33 cellular contexts compared by ENCODE assay signal in genomic region chr7:95312561-95312960, GRCh38. TPM values are rescaled to one million over a fixed set of nuclear protein-coding genes. Genes with fewer than 3 reads are reported as not detected.
DNase-seq lines count a peak whose midpoint lies in the region; ATAC-seq, FAIRE-seq and TF ChIP-seq lines count a peak whose summit lies in the region.
"Had no signal": no experiment of that assay in that cellular context is flagged by ENCODE, and none has a peak within 500 bp of the region (broad histone marks: within the 10 kb centered on the region; RNA-seq: fewer than 3 reads in every experiment).

No MANE protein-coding gene starts in this region.

- in situ Hi-C loops in K562 (cut with MboI), result no loop called here

- 0% methylated on average over 4 of the region's 4 CpGs for WGBS in K562 (ENCODE audit: insufficient coverage, low coverage, missing lambda C conversion rate)
- WGBS in esophagus muscularis mucosa, result 94% methylated on average over 4 of the region's 4 CpGs

- H3K27me3 ChIP-seq in K562 (ENCODE audit: control insufficient read depth in 2 of 2, insufficient read depth in 2 of 2, low read length in 2 of 2) (no peaks in the 10 kb centered on the region), esophagus muscularis mucosa (no peaks in the 10 kb centered on the region)
- H3K27me3 ChIP-seq: BLaER1 had no signal

- H3K79me2 ChIP-seq in K562 (ENCODE audit: control insufficient read depth, insufficient read depth, low read length), result no peaks in the 10 kb centered on the region

- H3K9ac ChIP-seq in K562 (ENCODE audit: insufficient read depth in 1 of 2, low read depth in 2 of 2, low read length in 2 of 2), result no peak overlapping the region
- H3K9ac ChIP-seq: BLaER1 had no signal

- H3K36me3 ChIP-seq in HEK293 (ENCODE audit: control insufficient read depth in 2 of 2, insufficient read depth in 1 of 2, low read length in 2 of 2) (no peaks in the 10 kb centered on the region), K562 (ENCODE audit: control insufficient read depth, insufficient read depth, low read length) (no peaks in the 10 kb centered on the region), esophagus muscularis mucosa (no peaks in the 10 kb centered on the region)
- H3K36me3 ChIP-seq: BE2C, BLaER1 had no signal

- CTCF ChIA-PET in HEK293 (lab: Yijun Ruan, JAX), result no interaction called here
- CTCF ChIA-PET in K562 (lab: Yijun Ruan, JAX; ENCODE audit: low intra/inter-chr PET ratio), result interaction anchor here (0.6 kb wide), 1 partner anchor 189 kb away, joined by 9 read pairs; no protein-coding TSS in a partner anchor

- no peak for TF ChIP-seq POLR2A in K562 (conservative IDR thresholded peaks at IDR 0.05)
- TF ChIP-seq POLR2A in esophagus muscularis mucosa (IDR thresholded peaks at IDR 0.05; ENCODE audit: low read depth), result no peak

- POLR2A ChIA-PET in HEK293 (lab: Yijun Ruan, JAX), result no interaction called here
- POLR2A ChIA-PET in K562 (lab: Yijun Ruan, JAX), result no interaction called here

- FAIRE-seq in K562 (lab: Jason Lieb, UNC), result no peak
- FAIRE-seq: A204.1, GM12878, GM12892, GM18507, GM19239 had no signal

- DNase-seq in K562 (ENCODE audit: extremely low read depth in 1 of 4, low spot score in 3 of 4) (no peak), esophagus muscularis mucosa (ENCODE audit: extremely low spot score) (peak; percentile 53), posterior vena cava (ENCODE audit: low spot score) (peak; percentile 60), amygdala (lab: John Stamatoyannopoulos, UW) (no peak)
- DNase-seq: ACHN; BE2C; C1 segment of cervical spinal cord; CD4-positive, alpha-beta memory T cell; CD4-positive, CD25-positive, alpha-beta regulatory T cell; CD8-positive, alpha-beta memory T cell; COR-L47; DMS 273 treated with DMSO at 0.1 percent for 48 hours; DMS153; DMS53; DMS79; DND-41; EL; GDM1 had no signal

- no peaks in the 10 kb centered on the region for H4K20me1 ChIP-seq in K562 (replicated peaks; ENCODE audit: control insufficient read depth, insufficient read depth, low read length)
- H4K20me1 ChIP-seq: BLaER1 had no signal

- BruUV-seq in K562 (replicated peaks; lab: Mats Ljungman, UMichigan), result no TSS peak

- no peak overlapping the region for H3K4me2 ChIP-seq in K562 (ENCODE audit: insufficient read depth, low read length)
- H3K4me2 ChIP-seq: BLaER1 had no signal

- TF ChIP-seq CTCF in HEK293 (tag by site-specific recombination; IDR thresholded peaks at IDR 0.05), result no peak
- TF ChIP-seq CTCF in K562 (IDR thresholded peaks at IDR 0.05 in 2 of 3, conservative IDR thresholded peaks at IDR 0.05 in 1 of 3; ENCODE audit: insufficient read depth in 2 of 3, low read depth in 1 of 3, low read length in 3 of 3), result no peak
- TF ChIP-seq CTCF in esophagus muscularis mucosa (IDR thresholded peaks at IDR 0.05), result no peak

- H3K4me1 ChIP-seq in HEK293 (ENCODE audit: control insufficient read depth, insufficient read depth, low read length) (peaks cover 3% of the 10 kb centered on the region; the same call in 1 of the 2 replicates), K562 (replicated peaks in 1 of 2; ENCODE audit: control insufficient read depth in 2 of 2, insufficient read depth in 2 of 2, low read length in 2 of 2) (no peaks in the 10 kb centered on the region; a peak in 1 of 5 replicates), esophagus muscularis mucosa (no peaks in the 10 kb centered on the region)
- H3K4me1 ChIP-seq: BE2C, BLaER1 had no signal

- intact Hi-C loops in K562 (cut with micrococcal nuclease) (no loop called here), esophagus muscularis mucosa (cut with DNase I) (no loop called here), posterior vena cava (cut with DNase I) (no loop called here)

- no peak for ATAC-seq in K562
- no peak for ATAC-seq in HG03108 (IDR thresholded peaks at IDR 0.05; ENCODE audit: unreplicated experiment)
- ATAC-seq in GM18873 (IDR thresholded peaks at IDR 0.05; ENCODE audit: low FRiP score, unreplicated experiment), result no peak
- ATAC-seq: GM12878 had no signal

- no peaks in the 10 kb centered on the region for H3K9me1 ChIP-seq in K562 (ENCODE audit: control insufficient read depth, insufficient read depth, low read length)

- H2AFZ ChIP-seq in K562 (ENCODE audit: low read depth, low read length), result no peak overlapping the region

- H3K9me3 ChIP-seq in HEK293 (ENCODE audit: control insufficient read depth, insufficient read depth, low read depth, low read length) (no peaks in the 10 kb centered on the region), K562 (replicated peaks; ENCODE audit: control insufficient read depth, insufficient read depth, low read depth, low read length) (no peaks in the 10 kb centered on the region), esophagus muscularis mucosa (no peaks in the 10 kb centered on the region)
- H3K9me3 ChIP-seq: BE2C, BLaER1 had no signal

- no peak overlapping the region for H3K27ac ChIP-seq in HEK293 (ENCODE audit: extremely low read depth, low read depth, low read length)
- H3K27ac ChIP-seq in K562 (ENCODE audit: extremely low read depth, low read depth, low read length), result no peak overlapping the region
- H3K27ac ChIP-seq in esophagus muscularis mucosa (replicated peaks in 1 of 4), result no peak overlapping the region
- H3K27ac ChIP-seq: 22Rv1, BLaER1 had no signal

- no peak for TF ChIP-seq EP300 in K562 (IDR thresholded peaks at IDR 0.05; ENCODE audit: low read length)
- no peak for TF ChIP-seq EP300 in esophagus muscularis mucosa (IDR thresholded peaks at IDR 0.05)

- no peak for TF ChIP-seq RAD21 in K562 (CRISPR knock-in tag; conservative IDR thresholded peaks at IDR 0.05 in 1 of 2, IDR thresholded peaks at IDR 0.05 in 1 of 2)

- H3K4me3 ChIP-seq in HEK293 (ENCODE audit: low read depth, low read length) (no peak overlapping the region), K562 (no peak overlapping the region), esophagus muscularis mucosa (no peak overlapping the region)
- H3K4me3 ChIP-seq: BLaER1, GM12878 had no signal

TF ChIP-seq in HEK293, 187 proteins besides CTCF, POLR2A, EP300 and RAD21:
- TF ChIP-seq ZNF623 (tag by site-specific recombination; IDR thresholded peaks at IDR 0.05) (peak; percentile 76), PATZ1 (tag by site-specific recombination; IDR thresholded peaks at IDR 0.05) (no peak)

TF ChIP-seq in K562, 482 proteins besides CTCF, POLR2A, EP300 and RAD21:
- TF ChIP-seq KDM2B (CRISPR knock-in tag; IDR thresholded peaks at IDR 0.05) (no peak), RBM25 (IDR thresholded peaks at IDR 0.05; ENCODE audit: low read depth, low read length, severe bottlenecking) (peak; percentile 27), TARDBP (IDR thresholded peaks at IDR 0.05) (no peak), HLTF (IDR thresholded peaks at IDR 0.05) (no peak)

RNA-seq across cellular contexts. Expression of gene PON1, which starts 11.8 kb away (rescaled TPM):
- not detected in 2 replicates for total RNA-seq in K562 (2011; cell fraction: chromatin; rRNA removed; ENCODE audit: low replicate concordance)
- total RNA-seq in K562 (2011; cell fraction: nucleolus; rRNA removed), result not detected in 2 replicates
- not detected in 2 replicates for total RNA-seq in K562 (2011; cell fraction: nucleoplasm; rRNA removed)
- total RNA-seq in K562 (2014; rRNA removed) (not detected in 2 replicates), K562 (2014; rRNA removed; fragmentation: Illumina TruSeq; extraction: Trizol) (not detected in 2 replicates), K562 (2015; rRNA removed; fragmentation: Illumina TruSeq; extraction: Trizol) (not detected in 2 replicates), K562 (2021) (not detected in 2 replicates), esophagus muscularis mucosa (not detected), posterior vena cava (not detected)
- polyA plus RNA-seq in K562 (2011; rRNA removed) (not detected in 2 replicates), K562 (2014; fragmentation: Illumina TruSeq; extraction: Trizol) (not detected in 2 replicates), K562 (2014; fragmentation: Nextera tagmentation; extraction: Ambion mirVana) (not detected), K562 (2014; rRNA removed) (not detected in 2 replicates)
- not detected in 2 replicates for polyA plus RNA-seq in K562 (2011; cell fraction: cytosol; rRNA removed)
- polyA plus RNA-seq in K562 (2011; cell fraction: nucleus; rRNA removed), result not detected in 2 replicates
- not detected in 2 replicates for polyA plus RNA-seq in K562 (2012)
- polyA minus RNA-seq in K562 (2011; rRNA and poly(A)+ RNA removed), result not detected in 2 replicates
- polyA minus RNA-seq in K562 (2011; cell fraction: cytosol; rRNA and poly(A)+ RNA removed), result not detected in 2 replicates
- not detected in 2 replicates for polyA minus RNA-seq in K562 (2011; cell fraction: nucleus; rRNA and poly(A)+ RNA removed)
- total RNA-seq: A673; CD4-positive, alpha-beta memory T cell; CD4-positive, CD25-positive, alpha-beta regulatory T cell; CD8-positive, alpha-beta memory T cell; Daoy; G401 had no signal
- polyA plus RNA-seq: AG04450; CD14-positive monocyte; CD4-positive, alpha-beta memory T cell; CD4-positive, CD25-positive, alpha-beta regulatory T cell; CD8-positive, alpha-beta memory T cell had no signal

Comparison
In these comparisons a context has a peak if more than half of its experiments do, and no peak if none do; other contexts are left out.
1. DNase-seq: peak in esophagus muscularis mucosa (single experiment) and posterior vena cava (single experiment); none in K562 (0 of 4) and amygdala (0 of 56).